In genomic region chr12:128813392-128813791, GRCh38 we compare ENCODE assay signal across 1 cellular context.
TF ChIP-seq lines count a peak whose summit lies in the region.

No MANE protein-coding gene starts in this region.

TF ChIP-seq in HepG2, 621 proteins besides CTCF, POLR2A, EP300 and RAD21:
- TF ChIP-seq HIVEP1 (CRISPR knock-in tag; IDR thresholded peaks at IDR 0.05) = no peak
- TF ChIP-seq MBD4 (IDR thresholded peaks at IDR 0.05; ENCODE audit: borderline replicate concordance, low read length) = no peak
- no peak for TF ChIP-seq HMG20B (CRISPR knock-in tag; conservative IDR thresholded peaks at IDR 0.05)
- no peak for TF ChIP-seq PRPF4 (IDR thresholded peaks at IDR 0.05; ENCODE audit: low read depth, low read length, poor library complexity, severe bottlenecking)
- TF ChIP-seq REL (CRISPR knock-in tag; conservative IDR thresholded peaks at IDR 0.05) = no peak
- no peak for TF ChIP-seq ZNF460 (CRISPR knock-in tag; IDR thresholded peaks at IDR 0.05; ENCODE audit: borderline replicate concordance)
- no peak for TF ChIP-seq THAP9 (CRISPR knock-in tag; IDR thresholded peaks at IDR 0.05; ENCODE audit: borderline replicate concordance)
- TF ChIP-seq ZBTB37 (CRISPR knock-in tag; IDR thresholded peaks at IDR 0.05) = no peak
- no peak for TF ChIP-seq NFIC (IDR thresholded peaks at IDR 0.05; ENCODE audit: low read length)
- TF ChIP-seq RNF2 (conservative IDR thresholded peaks at IDR 0.05; ENCODE audit: low read depth) = no peak
- TF ChIP-seq CHD4 (IDR thresholded peaks at IDR 0.05; ENCODE audit: borderline replicate concordance, low read length) = no peak
- no peak for TF ChIP-seq ZNF343 (CRISPR knock-in tag; IDR thresholded peaks at IDR 0.05)
- no peak for TF ChIP-seq ZUFSP (CRISPR knock-in tag; IDR thresholded peaks at IDR 0.05; ENCODE audit: borderline replicate concordance)
- TF ChIP-seq THYN1 (CRISPR knock-in tag; IDR thresholded peaks at IDR 0.05; ENCODE audit: borderline replicate concordance, low read depth) = no peak
- TF ChIP-seq ZBTB44 (CRISPR knock-in tag; IDR thresholded peaks at IDR 0.05) = no peak
- no peak for TF ChIP-seq SRSF1 (optimal IDR thresholded peaks at IDR 0.05; ENCODE audit: low read depth, low read length)
- TF ChIP-seq BATF2 (CRISPR knock-in tag; IDR thresholded peaks at IDR 0.05) = no peak
